Comparison of ENCODE assay signal across 14 cellular contexts in genomic region chr7:80014507-80014906, GRCh38.
DNase-seq lines count a peak whose midpoint lies in the region; TF ChIP-seq lines count a peak whose summit lies in the region.
"Had no signal": no experiment of that assay in that cellular context is flagged by ENCODE, and none has a peak within 500 bp of the region (broad histone marks: within the 10 kb centered on the region; RNA-seq: fewer than 3 reads in every experiment).

No MANE protein-coding gene starts in this region.

- intact Hi-C loops in PC-9 (cut with micrococcal nuclease; ENCODE audit: unreplicated experiment): no loop called here
- intact Hi-C loops in sigmoid colon (cut with DNase I): no loop called here

- no peaks in the 10 kb centered on the region for H3K9me2 ChIP-seq in PC-9 (ENCODE audit: insufficient read depth)

- H3K79me2 ChIP-seq in PC-9 (ENCODE audit: low read depth): no peaks in the 10 kb centered on the region
- no peaks in the 10 kb centered on the region for H3K79me2 ChIP-seq in fibroblast of lung (ENCODE audit: control insufficient read depth, insufficient read depth, low read length)

- H3K4me1 ChIP-seq in PC-9 (replicated peaks; ENCODE audit: insufficient read depth) (peaks cover 2% of the 10 kb centered on the region; the same call in 1 of the 2 replicates), fibroblast of lung (ENCODE audit: control insufficient read depth, extremely low read depth, insufficient read depth, low read length) (no peaks in the 10 kb centered on the region), sigmoid colon (no peaks in the 10 kb centered on the region)

- H3K27me3 ChIP-seq in PC-9 (ENCODE audit: insufficient read depth, low read depth) (no peaks in the 10 kb centered on the region), fibroblast of lung (ENCODE audit: control insufficient read depth, insufficient read depth, low read length) (no peaks in the 10 kb centered on the region), sigmoid colon (no peaks in the 10 kb centered on the region)
- H3K27me3 ChIP-seq: ovary had no signal

- no peak for TF ChIP-seq CTCF in PC-9 (conservative IDR thresholded peaks at IDR 0.05)
- TF ChIP-seq CTCF in fibroblast of lung (conservative IDR thresholded peaks at IDR 0.05 in 1 of 2, IDR thresholded peaks at IDR 0.05 in 1 of 2; ENCODE audit: low read depth in 1 of 2, low read length in 2 of 2): no peak
- no peak for TF ChIP-seq CTCF in sigmoid colon (IDR thresholded peaks at IDR 0.05)

- no peak for TF ChIP-seq EP300 in sigmoid colon (IDR thresholded peaks at IDR 0.05)

- 0 out of 2 replicates have a peak overlapping the region, but pooled peaks have one; percentile 11 for H2AFZ ChIP-seq in PC-9
- peak overlapping the region; percentile 54 for H2AFZ ChIP-seq in fibroblast of lung (ENCODE audit: low read length)

- H3K27ac ChIP-seq in PC-9 (no peak overlapping the region), fibroblast of lung (ENCODE audit: insufficient read depth, low read length) (no peak overlapping the region), sigmoid colon (no peak overlapping the region)
- H3K27ac ChIP-seq: ovary had no signal

- H3F3A ChIP-seq in PC-9 (ENCODE audit: insufficient read depth, low read depth): no peaks in the 10 kb centered on the region

- BruUV-seq in PC-9 (replicated peaks; lab: Mats Ljungman, UMichigan): no TSS peak

- H3K9me3 ChIP-seq in PC-9 (ENCODE audit: insufficient read depth, low read depth) (no peaks in the 10 kb centered on the region; the same call in 1 of the 2 replicates), fibroblast of lung (ENCODE audit: control insufficient read depth, insufficient read depth, low read depth, low read length) (no peaks in the 10 kb centered on the region), sigmoid colon (no peaks in the 10 kb centered on the region)
- H3K9me3 ChIP-seq: ovary had no signal

- H4K20me1 ChIP-seq in PC-9 (ENCODE audit: insufficient read depth) (no peaks in the 10 kb centered on the region), fibroblast of lung (ENCODE audit: control insufficient read depth, extremely low read depth, insufficient read depth, low read length) (no peaks in the 10 kb centered on the region)

- 94 to 98% methylated on average over 2 of the region's 2 CpGs for WGBS in sigmoid colon, 2 donors

- H3K36me3 ChIP-seq in PC-9 (ENCODE audit: low read depth): no peaks in the 10 kb centered on the region
- no peaks in the 10 kb centered on the region for H3K36me3 ChIP-seq in fibroblast of lung (ENCODE audit: control insufficient read depth, insufficient read depth, low read length)
- H3K36me3 ChIP-seq in sigmoid colon: no peaks in the 10 kb centered on the region
- H3K36me3 ChIP-seq: ovary had no signal

- no peak for TF ChIP-seq POLR2A in sigmoid colon (IDR thresholded peaks at IDR 0.05)

- CTCF ChIA-PET in PC-9 (lab: Charles Lee): no interaction called here

- POLR2A ChIA-PET in PC-9 (lab: Charles Lee; ENCODE audit: unreplicated experiment): no interaction called here

- H3K4me2 ChIP-seq in PC-9 (peak overlapping the region; percentile 23; the same call in 1 of the 2 replicates), fibroblast of lung (ENCODE audit: extremely low read depth, insufficient read depth, low read length) (no peak overlapping the region)

- DNase-seq in HCEC 1CT (peak; percentile 12), PC-9 (no peak), fibroblast of lung (ENCODE audit: low read depth in 2 of 2) (peak; percentile 70 to 74), non-pigmented ciliary epithelial cell (ENCODE audit: low read depth) (peak; percentile 56), sigmoid colon (no peak), NCI-H187 treated with DMSO at 0.1 percent for 48 hours (lab: John Stamatoyannopoulos, UW) (no peak), retina (no peak)
- DNase-seq: activated CD4-positive, alpha-beta T cell treated with anti-CD3 and anti-CD28 coated beads, Interleukin-2, amount 50 U/mL, for 48 hours; DMS153; KG1; left cardiac atrium; NCI-H510A treated with DMSO at 0.1 percent for 48 hours; ovary; SW 1271 had no signal

- H3K4me3 ChIP-seq in PC-9: no peak overlapping the region
- no peak overlapping the region for H3K4me3 ChIP-seq in fibroblast of lung (replicated peaks in 1 of 4; ENCODE audit: control extremely low read depth in 1 of 4, insufficient read depth in 1 of 4, low read depth in 3 of 4, low read length in 4 of 4)
- H3K4me3 ChIP-seq in sigmoid colon: no peak overlapping the region
- H3K4me3 ChIP-seq: ovary had no signal

- no peak overlapping the region for H3K9ac ChIP-seq in fibroblast of lung (ENCODE audit: insufficient read depth, low read length)

Comparison
In these comparisons a context has a peak if more than half of its experiments do, and no peak if none do; other contexts are left out.
1. DNase-seq: peak in HCEC 1CT (single experiment), fibroblast of lung (2 of 2) and non-pigmented ciliary epithelial cell (single experiment); none in PC-9 (0 of 2), sigmoid colon (single experiment), NCI-H187 treated with DMSO at 0.1 percent for 48 hours (single experiment) and retina (single experiment).